Comparison of ENCODE assay signal across 8 cellular contexts in genomic region chr4:68373513-68373912, GRCh38. TPM values are rescaled to one million over a fixed set of nuclear protein-coding genes. Genes with fewer than 3 reads are reported as not detected.
A peak's percentile ranks its signal among the peaks of the same experiment; 100 is the strongest.
DNase-seq lines count a peak whose midpoint lies in the region; ATAC-seq and TF ChIP-seq lines count a peak whose summit lies in the region.

No MANE protein-coding gene starts in this region.

- no peaks in the 10 kb centered on the region for H3K36me3 Mint-ChIP-seq in naive B cell

- peak overlapping the region; percentile 47 for H3K4me3 ChIP-seq in fibroblast of mammary gland (ENCODE audit: control insufficient read depth, low read depth, low read length)

- no peak for TF ChIP-seq CTCF in fibroblast of mammary gland (conservative IDR thresholded peaks at IDR 0.05; ENCODE audit: control insufficient read depth, insufficient read depth, low read depth, low read length)

- ATAC-seq in GM21723 (IDR thresholded peaks at IDR 0.05; ENCODE audit: unreplicated experiment): peak; percentile 84
- ATAC-seq in naive B cell (ENCODE audit: low read depth in 2 of 2): peak; percentile 85 to 87

- DNase-seq in Ammon's horn (ENCODE audit: low spot score) (peak; percentile 96), NCI-H2029 treated with DMSO at 0.1 percent for 48 hours (lab: John Stamatoyannopoulos, UW) (peak; percentile 30), fibroblast of mammary gland (ENCODE audit: low read depth) (peak; percentile 81), naive B cell (peak; percentile 50), NCI-H2196 (lab: John Stamatoyannopoulos, UW; ENCODE audit: unreplicated experiment) (no peak)
- peak; percentile 35 for DNase-seq in activated effector memory CD4-positive, alpha-beta T cell treated with Interleukin-2 at 50 U/mL for 16 hours
- DNase-seq in stimulated activated naive CD4-positive, alpha-beta T cell treated with Interleukin-2 at 50 U/mL for 16 hours (lab: John Stamatoyannopoulos, UW): peak; percentile 34

- H3K27ac Mint-ChIP-seq in naive B cell: peak overlapping the region in 1 of 6 donors; percentile 33

- peak overlapping the region in 7 of 8 donors; percentile 48 to 80 (median 62) for H3K4me3 Mint-ChIP-seq in naive B cell

- H3K27me3 Mint-ChIP-seq in naive B cell: peaks cover 0 to 15% (median 5%) of the 10 kb centered on the region in 3 donors

- peaks cover 9 to 23% (median 15%) of the 10 kb centered on the region in 3 donors for H3K4me1 Mint-ChIP-seq in naive B cell

- H3K9me3 Mint-ChIP-seq in naive B cell: no peaks in the 10 kb centered on the region

RNA-seq across cellular contexts. Expression of gene YTHDC1, which starts 23.6 kb away (rescaled TPM):
- 10 to 100 TPM; 13.8 to 49.5 (median 35.1) TPM for polyA plus RNA-seq in naive B cell (ENCODE audit: low read depth in 6 of 6)
